In the genomic region with DNA sequence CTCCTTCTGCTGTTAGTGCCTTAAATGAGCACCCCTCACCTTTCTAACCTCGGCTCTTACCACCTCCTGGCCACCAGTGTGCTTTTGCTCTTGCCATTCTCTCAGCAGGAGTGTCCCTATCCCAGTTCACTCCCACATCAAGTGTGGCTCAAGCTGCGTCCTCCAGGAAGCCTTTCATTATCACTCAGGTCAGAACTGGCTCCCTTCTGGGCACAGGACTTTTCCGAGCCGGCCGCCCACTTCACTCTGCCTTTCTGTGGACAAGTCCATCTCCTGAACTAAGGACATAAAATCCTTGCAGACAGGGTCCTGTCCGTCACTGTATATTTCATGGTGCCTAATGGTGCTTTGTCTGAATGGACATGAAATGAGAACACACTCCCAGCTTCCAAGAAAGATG, we compare ENCODE assay signal across 1 cellular context.
TF ChIP-seq lines count a peak whose summit lies in the region.

No MANE protein-coding gene starts in this region.

TF ChIP-seq in WTC11, 78 proteins besides CTCF, POLR2A, EP300 and RAD21:
- TF ChIP-seq, protein P1, sequence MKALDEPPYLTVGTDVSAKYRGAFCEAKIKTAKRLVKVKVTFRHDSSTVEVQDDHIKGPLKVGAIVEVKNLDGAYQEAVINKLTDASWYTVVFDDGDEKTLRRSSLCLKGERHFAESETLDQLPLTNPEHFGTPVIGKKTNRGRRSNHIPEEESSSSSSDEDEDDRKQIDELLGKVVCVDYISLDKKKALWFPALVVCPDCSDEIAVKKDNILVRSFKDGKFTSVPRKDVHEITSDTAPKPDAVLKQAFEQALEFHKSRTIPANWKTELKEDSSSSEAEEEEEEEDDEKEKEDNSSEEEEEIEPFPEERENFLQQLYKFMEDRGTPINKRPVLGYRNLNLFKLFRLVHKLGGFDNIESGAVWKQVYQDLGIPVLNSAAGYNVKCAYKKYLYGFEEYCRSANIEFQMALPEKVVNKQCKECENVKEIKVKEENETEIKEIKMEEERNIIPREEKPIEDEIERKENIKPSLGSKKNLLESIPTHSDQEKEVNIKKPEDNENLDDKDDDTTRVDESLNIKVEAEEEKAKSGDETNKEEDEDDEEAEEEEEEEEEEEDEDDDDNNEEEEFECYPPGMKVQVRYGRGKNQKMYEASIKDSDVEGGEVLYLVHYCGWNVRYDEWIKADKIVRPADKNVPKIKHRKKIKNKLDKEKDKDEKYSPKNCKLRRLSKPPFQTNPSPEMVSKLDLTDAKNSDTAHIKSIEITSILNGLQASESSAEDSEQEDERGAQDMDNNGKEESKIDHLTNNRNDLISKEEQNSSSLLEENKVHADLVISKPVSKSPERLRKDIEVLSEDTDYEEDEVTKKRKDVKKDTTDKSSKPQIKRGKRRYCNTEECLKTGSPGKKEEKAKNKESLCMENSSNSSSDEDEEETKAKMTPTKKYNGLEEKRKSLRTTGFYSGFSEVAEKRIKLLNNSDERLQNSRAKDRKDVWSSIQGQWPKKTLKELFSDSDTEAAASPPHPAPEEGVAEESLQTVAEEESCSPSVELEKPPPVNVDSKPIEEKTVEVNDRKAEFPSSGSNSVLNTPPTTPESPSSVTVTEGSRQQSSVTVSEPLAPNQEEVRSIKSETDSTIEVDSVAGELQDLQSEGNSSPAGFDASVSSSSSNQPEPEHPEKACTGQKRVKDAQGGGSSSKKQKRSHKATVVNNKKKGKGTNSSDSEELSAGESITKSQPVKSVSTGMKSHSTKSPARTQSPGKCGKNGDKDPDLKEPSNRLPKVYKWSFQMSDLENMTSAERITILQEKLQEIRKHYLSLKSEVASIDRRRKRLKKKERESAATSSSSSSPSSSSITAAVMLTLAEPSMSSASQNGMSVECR (CRISPR knock-in tag; IDR thresholded peaks at IDR 0.05; ENCODE audit: borderline replicate concordance) = no peak
